In genomic region chr5:72347801-72348305, GRCh38 we compare ENCODE assay signal across 10 cellular contexts. TPM values are rescaled to one million over a fixed set of nuclear protein-coding genes. Genes with fewer than 3 reads are reported as not detected.
DNase-seq lines count a peak whose midpoint lies in the region; ATAC-seq and TF ChIP-seq lines count a peak whose summit lies in the region.
"Had no signal": no experiment of that assay in that cellular context is flagged by ENCODE, and none has a peak within 500 bp of the region (broad histone marks: within the 10 kb centered on the region; RNA-seq: fewer than 3 reads in every experiment).

No MANE protein-coding gene starts in this region.

- in situ Hi-C loops in GM13976 (cut with MboI; ENCODE audit: low sequenced_read_pairs, unreplicated experiment) = no loop called here

- no peak for TF ChIP-seq CTCF in AG04449 (IDR thresholded peaks at IDR 0.05; ENCODE audit: insufficient read depth, low read length, missing control alignments)
- no peak for TF ChIP-seq CTCF in GM13976 (IDR thresholded peaks at IDR 0.05; ENCODE audit: borderline replicate concordance, control extremely low read depth, extremely low read depth, insufficient read depth, missing control alignments)

- no peaks in the 10 kb centered on the region for H3K9me3 ChIP-seq in CD8-positive, alpha-beta memory T cell (ENCODE audit: low read length)

- ATAC-seq in HG03045 (IDR thresholded peaks at IDR 0.05; ENCODE audit: unreplicated experiment) = no peak

- no peak overlapping the region for H3K4me3 Mint-ChIP-seq in CD8-positive, alpha-beta memory T cell

- no peaks in the 10 kb centered on the region for H3K4me1 ChIP-seq in CD8-positive, alpha-beta memory T cell (ENCODE audit: insufficient read depth, low read length)

- H3K4me3 ChIP-seq in AG04449 (ENCODE audit: low read depth, low read length) = no peak overlapping the region
- H3K4me3 ChIP-seq in CD8-positive, alpha-beta memory T cell (ENCODE audit: low read length) = no peak overlapping the region

- H3K36me3 Mint-ChIP-seq in CD8-positive, alpha-beta memory T cell = peaks cover 12 to 37% (median 36%) of the 10 kb centered on the region in 3 donors

- H3K27ac Mint-ChIP-seq in CD8-positive, alpha-beta memory T cell = peak overlapping the region in 1 of 8 donors; percentile 26

- no peaks in the 10 kb centered on the region for H3K9me3 Mint-ChIP-seq in CD8-positive, alpha-beta memory T cell

- peak; percentile 84 for DNase-seq in AG04449 (ENCODE audit: low read depth, low spot score)
- DNase-seq in GM13976 (ENCODE audit: low spot score) = peak; percentile 10
- DNase-seq in activated T-cell treated with anti-CD3 and anti-CD28 coated beads, Interleukin-2, amount 50 U/mL, for 48 hours = peak; percentile 40 to 50
- peak; percentile 37 for DNase-seq in glomerular endothelial cell (ENCODE audit: extremely low read depth, low read depth, low spot score)
- DNase-seq in CD8-positive, alpha-beta memory T cell = no peak
- no peak for DNase-seq in effector CD8-positive, alpha-beta T cell (lab: John Stamatoyannopoulos, UW)
- DNase-seq in NCI-H69 (lab: John Stamatoyannopoulos, UW) = no peak
- DNase-seq: hypothalamus, NCI-H2081 had no signal

- CTCF ChIA-PET in AG04449 (lab: Yijun Ruan, JAX) = interaction anchor here (1.6 to 2.7 kb wide), 2 partner anchors 19 to 176 kb away, joined by 9 to 12 read pairs; no protein-coding TSS in a partner anchor
- CTCF ChIA-PET in CD8-positive, alpha-beta memory T cell (lab: Charles Lee) = no interaction called here

- no peaks in the 10 kb centered on the region for H3K27me3 ChIP-seq in CD8-positive, alpha-beta memory T cell (ENCODE audit: insufficient read depth, low read length, poor library complexity, severe bottlenecking)

- H3K27me3 Mint-ChIP-seq in CD8-positive, alpha-beta memory T cell = no peaks in the 10 kb centered on the region

- peaks cover 5% of the 10 kb centered on the region for H3K36me3 ChIP-seq in CD8-positive, alpha-beta memory T cell (ENCODE audit: insufficient read depth, low read length)

- H3K27ac ChIP-seq in CD8-positive, alpha-beta memory T cell (ENCODE audit: low read depth, low read length) = no peak overlapping the region

- POLR2A ChIA-PET in AG04449 (lab: Yijun Ruan, JAX) = no interaction called here
- POLR2A ChIA-PET in CD8-positive, alpha-beta memory T cell (lab: Charles Lee) = no interaction called here

- H3K4me1 Mint-ChIP-seq in CD8-positive, alpha-beta memory T cell = no peaks in the 10 kb centered on the region

RNA-seq across cellular contexts. Expression of gene PTCD2, which starts 27.7 kb away (rescaled TPM):
- 7.4 and 9.3 TPM in 2 replicates for total RNA-seq in glomerular endothelial cell
- 10 to 100 TPM; 14.0 to 15.0 TPM for total RNA-seq in CD8-positive, alpha-beta memory T cell
- 2.6 TPM for polyA plus RNA-seq in CD8-positive, alpha-beta memory T cell

RNA-seq across cellular contexts. Expression of gene MRPS27, which starts 27.8 kb away (rescaled TPM):
- total RNA-seq in glomerular endothelial cell = 45.9 and 58.5 TPM in 2 replicates
- total RNA-seq in CD8-positive, alpha-beta memory T cell = 10 to 100 TPM; 86.9 to 91.9 TPM
- polyA plus RNA-seq in CD8-positive, alpha-beta memory T cell = 35.9 TPM

Comparison
In these comparisons a context has a peak if more than half of its experiments do, and no peak if none do; other contexts are left out.
1. DNase-seq: peak in AG04449 (single experiment), GM13976 (single experiment), activated T-cell treated with anti-CD3 and anti-CD28 coated beads, Interleukin-2, amount 50 U/mL, for 48 hours (2 of 2) and glomerular endothelial cell (single experiment); none in CD8-positive, alpha-beta memory T cell (0 of 5), effector CD8-positive, alpha-beta T cell (single experiment) and NCI-H69 (single experiment).